Comparison of ENCODE assay signal across 3 cellular contexts in genomic region chr20:8322654-8323053, GRCh38.
"Had no signal": no experiment of that assay in that cellular context is flagged by ENCODE, and none has a peak within 500 bp of the region (broad histone marks: within the 10 kb centered on the region; RNA-seq: fewer than 3 reads in every experiment).

No MANE protein-coding gene starts in this region.

- ATAC-seq: GM23338 had no signal

- H3K4me2 ChIP-seq: GM23338 had no signal

- DNase-seq: H9, HCEC 1CT had no signal

- H3K4me3 ChIP-seq: GM23338 had no signal

- H2AFZ ChIP-seq: GM23338 had no signal
